In the genomic region with DNA sequence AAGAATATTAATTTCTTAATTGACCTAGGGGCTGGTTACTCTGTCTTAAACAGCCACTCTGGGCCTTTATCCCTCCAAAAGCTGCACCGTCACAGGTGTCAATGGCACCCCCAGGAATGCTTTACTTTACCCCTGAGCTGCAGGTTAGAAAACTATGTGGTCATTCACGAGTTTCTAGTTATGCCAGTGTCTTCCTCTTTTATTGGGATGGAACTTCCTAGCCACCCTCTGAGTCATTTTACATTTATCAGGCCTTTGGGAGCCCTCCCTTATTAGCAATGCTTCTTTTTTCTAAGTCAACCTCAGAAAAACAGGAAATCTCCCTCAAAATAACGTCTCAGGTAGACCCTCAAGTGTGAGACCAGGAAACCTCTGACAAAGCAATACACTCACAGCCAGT, we compare ENCODE assay signal across 8 cellular contexts.
"Had no signal": no experiment of that assay in that cellular context is flagged by ENCODE, and none has a peak within 500 bp of the region (broad histone marks: within the 10 kb centered on the region; RNA-seq: fewer than 3 reads in every experiment).

No MANE protein-coding gene starts in this region.

- H3K9me3 Mint-ChIP-seq: HFFc6 had no signal

- H3K27ac Mint-ChIP-seq: H9, HFFc6 had no signal

- H2AFZ ChIP-seq: GM23248 had no signal

- H3K9me3 ChIP-seq: HAP-1 had no signal

- H3K4me3 Mint-ChIP-seq: H9, HFFc6 had no signal

- H3K36me3 ChIP-seq: HAP-1 had no signal

- H3K4me3 ChIP-seq: GM23248, HAP-1 had no signal

- H3K27ac ChIP-seq: GM23248 had no signal

- ATAC-seq: HCT116 had no signal

- DNase-seq: GM23248, GOT3, H7, H9, HCEC 1CT, HFFc6 had no signal

- H3K9ac ChIP-seq: GM23248 had no signal

- H3K4me1 ChIP-seq: HAP-1 had no signal
